ENCODE assay signal across 11 cellular contexts in the genomic region with DNA sequence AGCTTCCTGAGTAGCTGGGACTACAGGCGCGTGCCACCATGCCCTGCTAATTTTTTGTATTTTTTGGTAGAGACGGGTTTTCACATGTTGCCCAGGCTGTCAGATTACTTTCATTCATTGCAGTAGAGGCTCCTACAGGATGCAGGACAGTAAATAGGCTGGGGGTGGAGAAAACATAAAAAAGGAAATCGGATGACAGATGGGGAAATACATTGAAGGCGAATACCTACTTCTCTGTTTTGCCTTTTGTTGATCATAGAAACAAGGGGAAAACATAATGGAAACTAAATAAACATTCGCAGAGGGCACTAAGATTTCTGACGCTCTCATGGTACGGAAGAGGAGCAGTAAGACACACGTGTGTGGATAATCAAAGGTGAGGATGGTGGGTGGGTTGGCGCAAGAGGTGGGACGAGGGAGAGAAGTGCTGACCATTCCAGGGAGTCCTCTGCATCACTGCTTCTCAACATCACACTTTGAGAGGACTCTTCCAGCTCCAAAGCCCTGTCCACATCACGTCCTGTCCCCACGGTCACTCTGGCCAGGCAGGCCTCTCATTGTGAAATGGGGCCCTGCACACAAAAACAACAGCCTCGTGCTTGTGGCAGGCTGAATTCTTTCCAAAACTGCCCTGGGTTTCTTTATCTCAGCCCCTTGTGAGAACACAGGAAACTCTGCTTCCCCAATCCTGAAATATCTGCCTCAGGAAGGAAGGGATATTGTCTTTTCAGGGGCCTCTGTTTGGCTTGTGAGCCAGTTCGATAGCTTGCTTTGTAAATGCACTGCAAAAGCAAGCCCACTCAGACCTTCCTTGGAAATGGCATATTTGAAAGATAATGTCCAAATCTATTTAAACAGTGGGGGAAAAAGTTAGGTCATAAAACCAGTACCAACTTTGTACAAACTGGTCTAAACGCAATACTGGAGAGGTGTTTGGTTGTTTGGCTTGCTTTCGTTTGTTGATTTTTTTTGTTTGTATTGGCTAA.
A peak's percentile ranks its signal among the peaks of the same experiment; 100 is the strongest.
DNase-seq lines count a peak whose midpoint lies in the region; TF ChIP-seq lines count a peak whose summit lies in the region.
"Had no signal": no experiment of that assay in that cellular context is flagged by ENCODE, and none has a peak within 500 bp of the region (broad histone marks: within the 10 kb centered on the region; RNA-seq: fewer than 3 reads in every experiment).

No MANE protein-coding gene starts in this region.

- H3K4me1 Mint-ChIP-seq in activated CD4-positive, alpha-beta T cell treated with anti-CD3 and anti-CD28 coated beads, Interleukin-2, amount 10 ng/mL, durations not matched to agents 24 days and 14 days: peaks cover 11% of the 10 kb centered on the region

- no peak overlapping the region for H3K27ac ChIP-seq in HUES48 (ENCODE audit: low read depth, low read length)
- H3K27ac ChIP-seq in coronary artery: peak overlapping the region; percentile 56 to 87
- H3K27ac ChIP-seq in sigmoid colon: peak overlapping the region; percentile 17 to 32 (median 22)
- H3K27ac ChIP-seq: suprapubic skin had no signal

- H3K9me3 Mint-ChIP-seq in activated CD4-positive, alpha-beta T cell treated with anti-CD3 and anti-CD28 coated beads, Interleukin-2, amount 10 ng/mL, durations not matched to agents 24 days and 14 days: peaks cover 17% of the 10 kb centered on the region
- H3K9me3 Mint-ChIP-seq: central memory CD8-positive, alpha-beta T cell had no signal

- no peaks in the 10 kb centered on the region for H3K27me3 ChIP-seq in HUES48 (ENCODE audit: control insufficient read depth, insufficient read depth, low read length)
- H3K27me3 ChIP-seq in sigmoid colon: no peaks in the 10 kb centered on the region
- H3K27me3 ChIP-seq: suprapubic skin had no signal

- H3K36me3 ChIP-seq in HUES48 (ENCODE audit: control insufficient read depth, insufficient read depth, low read length) (no peaks in the 10 kb centered on the region), sigmoid colon (no peaks in the 10 kb centered on the region)
- H3K36me3 ChIP-seq: suprapubic skin had no signal

- DNase-seq in coronary artery (ENCODE audit: low spot score) (peak; percentile 88), lower leg skin (ENCODE audit: low spot score in 2 of 2) (peak; percentile 43 to 85), sigmoid colon (peak; percentile 73), globus pallidus (ENCODE audit: low spot score) (no peak)
- DNase-seq in activated effector memory CD4-positive, alpha-beta T cell treated with Interleukin-2 at 50 U/mL for 16 hours: no peak
- DNase-seq in activated CD4-positive, alpha-beta T cell treated with anti-CD3 and anti-CD28 coated beads, Interleukin-2, amount 10 ng/mL, durations not matched to agents 24 days and 14 days: no peak
- no peak for DNase-seq in activated T-cell treated with anti-CD3 and anti-CD28 coated beads, Interleukin-2, amount 50 U/mL, for 1 hour
- DNase-seq: GOT3 had no signal

- H3K4me3 ChIP-seq in HUES48 (ENCODE audit: low read depth, low read length) (no peak overlapping the region), coronary artery (peak overlapping the region; percentile 21), lower leg skin (ENCODE audit: low read depth, poor library complexity, severe bottlenecking) (no peak overlapping the region), sigmoid colon (no peak overlapping the region)
- H3K4me3 ChIP-seq: suprapubic skin had no signal

- no peaks in the 10 kb centered on the region for H3K36me3 Mint-ChIP-seq in activated CD4-positive, alpha-beta T cell treated with anti-CD3 and anti-CD28 coated beads, Interleukin-2, amount 10 ng/mL, durations not matched to agents 24 days and 14 days (ENCODE audit: low read depth)

- no peaks in the 10 kb centered on the region for H3K27me3 Mint-ChIP-seq in activated CD4-positive, alpha-beta T cell treated with anti-CD3 and anti-CD28 coated beads, Interleukin-2, amount 10 ng/mL, durations not matched to agents 24 days and 14 days
- H3K27me3 Mint-ChIP-seq: central memory CD8-positive, alpha-beta T cell had no signal

- peaks cover 7% of the 10 kb centered on the region for H3K4me1 ChIP-seq in HUES48 (ENCODE audit: control insufficient read depth, insufficient read depth, low read length)
- H3K4me1 ChIP-seq in sigmoid colon: peaks cover 0 to 20% (median 13%) of the 10 kb centered on the region in 4 donors

- H3K27ac Mint-ChIP-seq in activated CD4-positive, alpha-beta T cell treated with anti-CD3 and anti-CD28 coated beads, Interleukin-2, amount 10 ng/mL, durations not matched to agents 24 days and 14 days: no peak overlapping the region

- H3K4me3 Mint-ChIP-seq in activated CD4-positive, alpha-beta T cell treated with anti-CD3 and anti-CD28 coated beads, Interleukin-2, amount 10 ng/mL, durations not matched to agents 24 days and 14 days: no peak overlapping the region
- H3K4me3 Mint-ChIP-seq: central memory CD8-positive, alpha-beta T cell had no signal

- TF ChIP-seq POLR2A in lower leg skin (IDR thresholded peaks at IDR 0.05) (no peak), sigmoid colon (IDR thresholded peaks at IDR 0.05) (no peak)

- H3K9me3 ChIP-seq in HUES48 (ENCODE audit: control insufficient read depth, insufficient read depth, low read length) (no peaks in the 10 kb centered on the region), sigmoid colon (no peaks in the 10 kb centered on the region)
- H3K9me3 ChIP-seq: suprapubic skin had no signal

- intact Hi-C loops in lower leg skin (cut with DNase I; ENCODE audit: low total_unique reads): no loop called here
- intact Hi-C loops in sigmoid colon (cut with DNase I): no loop called here
- intact Hi-C loops in activated CD4-positive, alpha-beta T cell treated with anti-CD3 and anti-CD28 coated beads, Interleukin-2, amount 10 ng/mL, durations not matched to agents 24 days and 14 days (cut with micrococcal nuclease): no loop called here

- 76 to 82% methylated on average over 17 of the region's 17 CpGs for WGBS in lower leg skin, 2 donors
- 83 to 84% methylated on average over 17 of the region's 17 CpGs for WGBS in sigmoid colon, 2 donors

- TF ChIP-seq EP300 in sigmoid colon (IDR thresholded peaks at IDR 0.05): no peak

- TF ChIP-seq CTCF in coronary artery (IDR thresholded peaks at IDR 0.05) (no peak), lower leg skin (IDR thresholded peaks at IDR 0.05) (no peak), sigmoid colon (IDR thresholded peaks at IDR 0.05) (no peak)

- 0 out of 2 replicates have a peak overlapping the region, but pooled peaks have one; percentile 23 for H3K9ac ChIP-seq in HUES48 (ENCODE audit: low read depth, low read length)

Comparison
In these comparisons a context has a peak if more than half of its experiments do, and no peak if none do; other contexts are left out.
1. DNase-seq: peak in coronary artery (single experiment), lower leg skin (2 of 2) and sigmoid colon (single experiment); none in activated effector memory CD4-positive, alpha-beta T cell treated with Interleukin-2 at 50 U/mL for 16 hours (single experiment), globus pallidus (single experiment), activated CD4-positive, alpha-beta T cell treated with anti-CD3 and anti-CD28 coated beads, Interleukin-2, amount 10 ng/mL, durations not matched to agents 24 days and 14 days (single experiment) and activated T-cell treated with anti-CD3 and anti-CD28 coated beads, Interleukin-2, amount 50 U/mL, for 1 hour (single experiment).